Comparison of ENCODE assay signal across 19 cellular contexts in genomic region chr15:70190296-70190695, GRCh38.
"Had no signal": no experiment of that assay in that cellular context is flagged by ENCODE, and none has a peak within 500 bp of the region (broad histone marks: within the 10 kb centered on the region; RNA-seq: fewer than 3 reads in every experiment).

No MANE protein-coding gene starts in this region.

- H3K4me3 ChIP-seq: colonic mucosa, right lobe of liver, stomach, thyroid gland had no signal

- H3K9me3 ChIP-seq: colonic mucosa, neutrophil, right lobe of liver, thyroid gland had no signal

- H3K27ac Mint-ChIP-seq: naive thymus-derived CD8-positive, alpha-beta T cell; progenitor cell of endocrine pancreas; stimulated activated effector memory CD8-positive, alpha-beta T cell treated with anti-CD3 and anti-CD28 coated beads, Interleukin-12 subunit alpha, Interleukin-12 subunit beta, amount 100 ng/mL, for 72 hours; type B pancreatic cell had no signal

- H3K36me3 Mint-ChIP-seq: stimulated activated effector memory CD8-positive, alpha-beta T cell treated with anti-CD3 and anti-CD28 coated beads, Interleukin-12 subunit alpha, Interleukin-12 subunit beta, amount 100 ng/mL, for 72 hours; type B pancreatic cell had no signal

- H3K27me3 ChIP-seq: colonic mucosa, neutrophil, right lobe of liver, stomach, thyroid gland had no signal

- H3K4me1 Mint-ChIP-seq: central memory CD8-positive, alpha-beta T cell; stimulated activated effector memory CD8-positive, alpha-beta T cell treated with anti-CD3 and anti-CD28 coated beads, Interleukin-12 subunit alpha, Interleukin-12 subunit beta, amount 100 ng/mL, for 72 hours had no signal

- H3K4me1 ChIP-seq: colonic mucosa, parathyroid adenoma had no signal

- H3K9me3 Mint-ChIP-seq: central memory CD8-positive, alpha-beta T cell; stimulated activated effector memory CD8-positive, alpha-beta T cell treated with anti-CD3 and anti-CD28 coated beads, Interleukin-12 subunit alpha, Interleukin-12 subunit beta, amount 100 ng/mL, for 72 hours had no signal

- H3K36me3 ChIP-seq: colonic mucosa, neutrophil, right lobe of liver, stomach, thyroid gland had no signal

- DNase-seq: colonic mucosa; dermis blood vessel endothelial cell; effector memory CD4-positive, alpha-beta T cell; mammary epithelial cell; naive thymus-derived CD8-positive, alpha-beta T cell; right lobe of liver; stimulated activated CD4-positive, alpha-beta T cell treated with anti-CD3 and anti-CD28 coated beads, Interleukin-2, amount 100 ng/mL, for 24 hours; stimulated activated CD4-positive, alpha-beta T cell treated with anti-CD3 and anti-CD28 coated beads, Interleukin-4, amount 100 ng/mL, for 24 hours; stimulated activated naive CD4-positive, alpha-beta T cell treated with Interleukin-2 at 50 U/mL for 16 hours; stomach; thyroid gland had no signal

- H3K79me2 ChIP-seq: parathyroid adenoma had no signal

- H3K4me3 Mint-ChIP-seq: central memory CD8-positive, alpha-beta T cell; naive thymus-derived CD8-positive, alpha-beta T cell; neural crest cell; stimulated activated effector memory CD8-positive, alpha-beta T cell treated with anti-CD3 and anti-CD28 coated beads, Interleukin-12 subunit alpha, Interleukin-12 subunit beta, amount 100 ng/mL, for 72 hours; type B pancreatic cell had no signal

- H3K9ac ChIP-seq: parathyroid adenoma had no signal

- ATAC-seq: left lobe of liver; naive thymus-derived CD8-positive, alpha-beta T cell; right lobe of liver; stimulated activated effector memory CD8-positive, alpha-beta T cell treated with anti-CD3 and anti-CD28 coated beads, Interleukin-12 subunit alpha, Interleukin-12 subunit beta, amount 100 ng/mL, for 72 hours had no signal

- H3K27ac ChIP-seq: colonic mucosa, neutrophil, parathyroid adenoma, right lobe of liver, stomach, thyroid gland had no signal

- H3K27me3 Mint-ChIP-seq: central memory CD8-positive, alpha-beta T cell had no signal

- H2AFZ ChIP-seq: parathyroid adenoma had no signal
